1 cellular context compared by ENCODE assay signal in genomic region chr5:78593465-78593864, GRCh38.
TF ChIP-seq lines count a peak whose summit lies in the region.

No MANE protein-coding gene starts in this region.

TF ChIP-seq in IMR-90, 13 proteins besides CTCF, POLR2A, EP300 and RAD21 (continued from another document):
- no peak for TF ChIP-seq NFE2L2 (IDR thresholded peaks at IDR 0.05; ENCODE audit: low read depth, low read length)
- TF ChIP-seq SMC3 (IDR thresholded peaks at IDR 0.05; ENCODE audit: low read depth, low read length) = no peak
- TF ChIP-seq BHLHE40 (IDR thresholded peaks at IDR 0.05; ENCODE audit: low read depth, low read length) = no peak
- no peak for TF ChIP-seq CEBPB (IDR thresholded peaks at IDR 0.05; ENCODE audit: low read depth, low read length)
- TF ChIP-seq MAFK (IDR thresholded peaks at IDR 0.05; ENCODE audit: low read depth, low read length) = no peak
- no peak for TF ChIP-seq MXI1 (IDR thresholded peaks at IDR 0.05; ENCODE audit: borderline replicate concordance, low read depth, low read length)
- TF ChIP-seq USF2 (IDR thresholded peaks at IDR 0.05; ENCODE audit: low read depth, low read length) = no peak
